18 cellular contexts compared by ENCODE assay signal in the genomic region with DNA sequence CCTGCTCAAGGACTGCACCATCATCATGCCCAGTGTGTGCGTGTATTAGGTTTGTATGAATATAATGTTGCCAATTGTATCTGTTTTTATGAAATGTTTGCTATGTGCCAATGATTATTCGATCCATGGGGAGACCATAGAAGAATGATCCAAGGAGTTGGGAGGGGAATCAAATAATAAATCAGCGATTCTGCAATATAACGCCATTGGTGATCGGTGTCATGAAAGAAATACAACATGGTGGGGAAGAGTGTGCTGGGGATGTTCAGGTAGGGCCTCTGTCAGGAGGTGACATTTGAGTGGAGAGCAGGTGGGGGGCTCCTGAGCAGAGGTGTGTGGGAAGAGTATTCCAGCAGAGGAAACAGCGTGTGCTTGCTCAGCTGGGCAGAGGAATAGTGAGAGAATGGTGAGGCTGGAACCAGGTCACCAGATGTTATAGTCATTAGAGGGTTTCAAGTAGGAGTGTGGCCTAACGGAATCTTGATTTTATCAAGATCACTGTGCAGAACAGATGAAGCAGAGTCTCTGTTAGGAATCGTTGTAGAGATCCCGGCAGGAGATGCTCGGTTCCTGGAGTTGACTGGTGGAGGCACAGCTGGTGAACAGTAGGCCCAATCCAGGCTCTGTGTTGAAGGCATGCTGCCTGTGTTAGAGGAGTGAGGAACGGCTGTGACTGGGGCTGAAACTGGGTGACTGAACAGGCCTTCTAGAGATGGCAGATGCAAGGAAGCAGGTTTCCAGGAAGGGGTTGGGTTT. TPM values are rescaled to one million over a fixed set of nuclear protein-coding genes. Genes with fewer than 3 reads are reported as not detected.
DNase-seq lines count a peak whose midpoint lies in the region; ATAC-seq and TF ChIP-seq lines count a peak whose summit lies in the region.
"Had no signal": no experiment of that assay in that cellular context is flagged by ENCODE, and none has a peak within 500 bp of the region (broad histone marks: within the 10 kb centered on the region; RNA-seq: fewer than 3 reads in every experiment).

No MANE protein-coding gene starts in this region.

- H3K9me3 ChIP-seq in uterus, result no peaks in the 10 kb centered on the region
- H3K9me3 ChIP-seq: adrenal gland, prostate gland had no signal

- no peaks in the 10 kb centered on the region for H3K9me3 Mint-ChIP-seq in activated CD8-positive, alpha-beta T cell treated with anti-CD3 and anti-CD28 coated beads for 36 hours
- H3K9me3 Mint-ChIP-seq in activated CD8-positive, alpha-beta T cell treated with anti-CD3 and anti-CD28 coated beads, Interleukin-2, amount 10 ng/mL, durations not matched to agents 7 days and 5 days (ENCODE audit: insufficient read depth), result no peaks in the 10 kb centered on the region
- H3K9me3 Mint-ChIP-seq: CD8-positive, alpha-beta memory T cell had no signal

- no peak overlapping the region for H3K18ac ChIP-seq in mesendoderm (ENCODE audit: low read length)

- H3K27me3 ChIP-seq in mesendoderm (ENCODE audit: insufficient read depth, low read length, poor library complexity) (no peaks in the 10 kb centered on the region), uterus (no peaks in the 10 kb centered on the region)
- H3K27me3 ChIP-seq: adrenal gland had no signal

- peaks cover 59% of the 10 kb centered on the region for H3K79me1 ChIP-seq in mesendoderm (ENCODE audit: low read length)

- H3K4me1 Mint-ChIP-seq in activated CD8-positive, alpha-beta T cell treated with anti-CD3 and anti-CD28 coated beads for 36 hours (ENCODE audit: low read depth), result peaks cover 62% of the 10 kb centered on the region
- peaks cover 61% of the 10 kb centered on the region for H3K4me1 Mint-ChIP-seq in activated CD8-positive, alpha-beta T cell treated with anti-CD3 and anti-CD28 coated beads, Interleukin-2, amount 10 ng/mL, durations not matched to agents 7 days and 5 days (ENCODE audit: low read depth)

- WGBS in mesendoderm (ENCODE audit: extremely low coverage, insufficient coverage, low lambda C conversion rate), result no CpG with 5 or more reads among the region's 11 CpGs

- no peak overlapping the region for H4K5ac ChIP-seq in mesendoderm (ENCODE audit: low read length)

- intact Hi-C loops in activated CD8-positive, alpha-beta T cell treated with anti-CD3 and anti-CD28 coated beads for 36 hours (cut with micrococcal nuclease), result no loop called here
- intact Hi-C loops in uterus (cut with DNase I; ENCODE audit: low total_unique reads), result no loop called here

- no peak overlapping the region for H2AK5ac ChIP-seq in mesendoderm (ENCODE audit: low read length)

- H3K4me3 Mint-ChIP-seq in activated CD8-positive, alpha-beta T cell treated with anti-CD3 and anti-CD28 coated beads for 36 hours, result peak overlapping the region; percentile 5
- no peak overlapping the region for H3K4me3 Mint-ChIP-seq in activated CD8-positive, alpha-beta T cell treated with anti-CD3 and anti-CD28 coated beads, Interleukin-2, amount 10 ng/mL, durations not matched to agents 7 days and 5 days

- POLR2A ChIA-PET in activated CD8-positive, alpha-beta T cell treated with anti-CD3 and anti-CD28 coated beads for 36 hours (lab: Charles Lee), result interaction anchor here (1.2 kb wide), 1 partner anchor 9 kb away, joined by 4 read pairs; no protein-coding TSS in a partner anchor
- POLR2A ChIA-PET in activated CD8-positive, alpha-beta T cell treated with anti-CD3 and anti-CD28 coated beads, Interleukin-2, amount 10 ng/mL, durations not matched to agents 7 days and 5 days (lab: Charles Lee), result no interaction called here
- POLR2A ChIA-PET in HEK293T (lab: Yijun Ruan, JAX), result no interaction called here

- peak overlapping the region; percentile 71 for H3K56ac ChIP-seq in mesendoderm (ENCODE audit: low read length)

- H3K27ac Mint-ChIP-seq in activated CD8-positive, alpha-beta T cell treated with anti-CD3 and anti-CD28 coated beads for 36 hours, result peak overlapping the region; percentile 12
- no peak overlapping the region for H3K27ac Mint-ChIP-seq in activated CD8-positive, alpha-beta T cell treated with anti-CD3 and anti-CD28 coated beads, Interleukin-2, amount 10 ng/mL, durations not matched to agents 7 days and 5 days

- no peak for TF ChIP-seq POLR2A in uterus (IDR thresholded peaks at IDR 0.05)

- H3K36me3 ChIP-seq in mesendoderm (ENCODE audit: control insufficient read depth, insufficient read depth, low read length), result peaks cover under 1% of the 10 kb centered on the region
- no peaks in the 10 kb centered on the region for H3K36me3 ChIP-seq in uterus
- H3K36me3 ChIP-seq: prostate gland had no signal

- CTCF ChIA-PET in activated CD8-positive, alpha-beta T cell treated with anti-CD3 and anti-CD28 coated beads for 36 hours (lab: Charles Lee), result interaction anchor here (1.6 kb wide), 1 partner anchor 38 kb away, joined by 4 read pairs; no protein-coding TSS in a partner anchor
- CTCF ChIA-PET in activated CD8-positive, alpha-beta T cell treated with anti-CD3 and anti-CD28 coated beads, Interleukin-2, amount 10 ng/mL, durations not matched to agents 7 days and 5 days (lab: Charles Lee), result interaction anchor here (0.7 kb wide), 1 partner anchor 11 kb away, joined by 3 read pairs; no protein-coding TSS in a partner anchor
- CTCF ChIA-PET in HEK293T (lab: Yijun Ruan, JAX), result no interaction called here

- H3K4me1 ChIP-seq in mesendoderm (ENCODE audit: control insufficient read depth, low read depth, low read length), result peaks cover 32% of the 10 kb centered on the region
- peaks cover 8 to 14% of the 10 kb centered on the region in 2 donors for H3K4me1 ChIP-seq in uterus

- peaks cover 75% of the 10 kb centered on the region for H3K79me2 ChIP-seq in mesendoderm (ENCODE audit: control insufficient read depth, insufficient read depth, low read length)

- H2BK15ac ChIP-seq in mesendoderm (replicated peaks; ENCODE audit: low read depth), result no peak overlapping the region

- no peaks in the 10 kb centered on the region for H3K27me3 Mint-ChIP-seq in activated CD8-positive, alpha-beta T cell treated with anti-CD3 and anti-CD28 coated beads for 36 hours
- no peaks in the 10 kb centered on the region for H3K27me3 Mint-ChIP-seq in activated CD8-positive, alpha-beta T cell treated with anti-CD3 and anti-CD28 coated beads, Interleukin-2, amount 10 ng/mL, durations not matched to agents 7 days and 5 days (ENCODE audit: low read depth)
- H3K27me3 Mint-ChIP-seq: CD8-positive, alpha-beta memory T cell had no signal

- H2BK5ac ChIP-seq in mesendoderm (ENCODE audit: low read length), result no peak overlapping the region

- no peak overlapping the region for H2BK120ac ChIP-seq in mesendoderm (ENCODE audit: low read depth, low read length)

- peak overlapping the region; percentile 39 for H3K9ac ChIP-seq in mesendoderm (ENCODE audit: low read length)

- H3K27ac ChIP-seq in mesendoderm (ENCODE audit: low read depth, low read length) (no peak overlapping the region), uterus (peak overlapping the region; percentile 72 to 76)
- H3K27ac ChIP-seq: adrenal gland, prostate gland had no signal

- no peak for DNase-seq in activated CD8-positive, alpha-beta T cell treated with anti-CD3 and anti-CD28 coated beads for 36 hours
- no peak for DNase-seq in activated CD8-positive, alpha-beta T cell treated with anti-CD3 and anti-CD28 coated beads, Interleukin-2, amount 10 ng/mL, durations not matched to agents 7 days and 5 days
- DNase-seq in SK-N-DZ (ENCODE audit: low spot score) (peak; percentile 75), mesendoderm (no peak), uterus (no peak), NCI-H2081 treated with DMSO at 0.1 percent for 48 hours (lab: John Stamatoyannopoulos, UW) (no peak), HEK293T (ENCODE audit: extremely low spot score) (no peak), EL (no peak)
- DNase-seq: ACHN; activated CD4-positive, alpha-beta T cell treated with anti-CD3 and anti-CD28 coated beads, Interleukin-2, amount 50 U/mL, for 4 hours; adrenal gland; CD8-positive, alpha-beta memory T cell; central memory CD4-positive, alpha-beta T cell; GDM1; left cardiac atrium; stimulated activated CD4-positive, alpha-beta T cell treated with anti-CD3 and anti-CD28 coated beads, Interleukin-12 subunit alpha, Interleukin-12 subunit beta, amount 100 ng/mL, for 4 hours; stimulated activated naive CD4-positive, alpha-beta T cell had no signal

- H3K4ac ChIP-seq in mesendoderm (ENCODE audit: low read depth, low read length), result no peak overlapping the region

- TF ChIP-seq CTCF in activated CD8-positive, alpha-beta T cell treated with anti-CD3 and anti-CD28 coated beads for 36 hours (IDR thresholded peaks at IDR 0.05), result no peak
- TF ChIP-seq CTCF in uterus (IDR thresholded peaks at IDR 0.05), result no peak

- no peak overlapping the region for H4K8ac ChIP-seq in mesendoderm (ENCODE audit: low read depth, low read length)

- H3K4me2 ChIP-seq in mesendoderm (ENCODE audit: low read length), result peak overlapping the region; percentile 15

- H3K36me3 Mint-ChIP-seq in activated CD8-positive, alpha-beta T cell treated with anti-CD3 and anti-CD28 coated beads for 36 hours (ENCODE audit: low read depth), result peaks cover 35% of the 10 kb centered on the region
- H3K36me3 Mint-ChIP-seq in activated CD8-positive, alpha-beta T cell treated with anti-CD3 and anti-CD28 coated beads, Interleukin-2, amount 10 ng/mL, durations not matched to agents 7 days and 5 days (ENCODE audit: low read depth), result peaks cover 8% of the 10 kb centered on the region

- ATAC-seq in activated CD8-positive, alpha-beta T cell treated with anti-CD3 and anti-CD28 coated beads for 36 hours, result no peak
- ATAC-seq in activated CD8-positive, alpha-beta T cell treated with anti-CD3 and anti-CD28 coated beads, Interleukin-2, amount 10 ng/mL, durations not matched to agents 7 days and 5 days, result no peak
- ATAC-seq: left cardiac atrium had no signal

- no peak overlapping the region for H3K23ac ChIP-seq in mesendoderm (ENCODE audit: low read length)

- H3K4me3 ChIP-seq in mesendoderm (ENCODE audit: low read length), result no peak overlapping the region
- H3K4me3 ChIP-seq in uterus, result no peak overlapping the region
- H3K4me3 ChIP-seq: adrenal gland, prostate gland had no signal

TF ChIP-seq in HEK293T, 16 proteins besides CTCF, POLR2A, EP300 and RAD21:
- TF ChIP-seq FOXA1 (IDR thresholded peaks at IDR 0.05) (no peak), HDGF (IDR thresholded peaks at IDR 0.05; ENCODE audit: borderline replicate concordance) (no peak), FOXK2 (IDR thresholded peaks at IDR 0.05) (no peak), TARDBP (IDR thresholded peaks at IDR 0.05) (no peak), CTBP1 (IDR thresholded peaks at IDR 0.05; ENCODE audit: borderline replicate concordance) (no peak)
TF ChIP-seq in HEK293T: peak in this region for 0.

RNA-seq across cellular contexts. Expression of a gene that starts 2.9 kb away (rescaled TPM):
- total RNA-seq in activated CD8-positive, alpha-beta T cell treated with anti-CD3 and anti-CD28 coated beads for 36 hours, result 10 to 100 TPM; 27.5 to 28.0 TPM
- 10 to 100 TPM; 20.5 to 22.0 TPM for total RNA-seq in activated CD8-positive, alpha-beta T cell treated with anti-CD3 and anti-CD28 coated beads, Interleukin-2, amount 10 ng/mL, durations not matched to agents 7 days and 5 days
- 47.5 and 50.3 TPM in 2 replicates for polyA plus RNA-seq in SK-N-DZ (2014; cell fraction: cytosol; rRNA removed)
- 27.0 and 44.1 TPM in 2 replicates for polyA plus RNA-seq in SK-N-DZ (2014; cell fraction: nucleus; rRNA removed)
- polyA plus RNA-seq in mesendoderm (2013, experiment 1 of 2), result 25.4 TPM
- polyA plus RNA-seq in mesendoderm (2013, experiment 2 of 2), result 26.3 TPM
- 10 to 100 TPM; 24.1 to 51.7 (median 41.0) TPM for total RNA-seq in uterus
